In genomic region chr5:119486-120097, GRCh38 we compare ENCODE assay signal across 3 cellular contexts.
TF ChIP-seq lines count a peak whose summit lies in the region.

No MANE protein-coding gene starts in this region.

TF ChIP-seq in HepG2, 621 proteins besides CTCF, POLR2A, EP300 and RAD21:
- TF ChIP-seq MAFK (conservative IDR thresholded peaks at IDR 0.05 in 1 of 2, IDR thresholded peaks at IDR 0.05 in 1 of 2; ENCODE audit: low read length in 2 of 2): peak; percentile 88 to 95
- TF ChIP-seq MAFF (IDR thresholded peaks at IDR 0.05; ENCODE audit: low read depth, low read length): peak; percentile 92
- TF ChIP-seq SCMH1 (CRISPR knock-in tag; IDR thresholded peaks at IDR 0.05; ENCODE audit: borderline replicate concordance): no peak

TF ChIP-seq in IMR-90, 13 proteins besides CTCF, POLR2A, EP300 and RAD21:
- TF ChIP-seq MXI1 (IDR thresholded peaks at IDR 0.05; ENCODE audit: borderline replicate concordance, low read depth, low read length) (no peak), MAFK (IDR thresholded peaks at IDR 0.05; ENCODE audit: low read depth, low read length) (peak; percentile 88)

TF ChIP-seq in H1, 55 proteins besides CTCF, POLR2A, EP300 and RAD21:
- TF ChIP-seq SAP30 (IDR thresholded peaks at IDR 0.05; ENCODE audit: insufficient read depth, insufficient replicate concordance, low read length) (no peak), MAFK (IDR thresholded peaks at IDR 0.05; ENCODE audit: low read depth, low read length) (peak; percentile 60; the same call in 1 of the 2 replicates)
